ENCODE assay signal across 14 cellular contexts in genomic region chr5:96440185-96440538, GRCh38. TPM values are rescaled to one million over a fixed set of nuclear protein-coding genes. Genes with fewer than 3 reads are reported as not detected.
A peak's percentile ranks its signal among the peaks of the same experiment; 100 is the strongest.
DNase-seq lines count a peak whose midpoint lies in the region; ATAC-seq, FAIRE-seq and TF ChIP-seq lines count a peak whose summit lies in the region.
"Had no signal": no experiment of that assay in that cellular context is flagged by ENCODE, and none has a peak within 500 bp of the region (broad histone marks: within the 10 kb centered on the region; RNA-seq: fewer than 3 reads in every experiment).

No MANE protein-coding gene starts in this region.

- no peak overlapping the region for H3K27ac ChIP-seq in body of pancreas
- H3K27ac ChIP-seq in small intestine (ENCODE audit: low read depth in 1 of 2, low read length in 1 of 2), result no peak overlapping the region
- H3K27ac ChIP-seq: left ventricle myocardium inferior had no signal

- DNase-seq in stimulated activated naive CD8-positive, alpha-beta T cell treated with anti-CD3 and anti-CD28 coated beads, Interleukin-15, amount 100 ng/mL, for 72 hours, result no peak
- no peak for DNase-seq in stimulated activated naive CD8-positive, alpha-beta T cell treated with anti-CD3 and anti-CD28 coated beads, Interleukin-15, Interleukin-2, amounts not matched to agents 100 U/mL and 50 U/mL, for 24 hours
- DNase-seq in NCI-H187 treated with DMSO at 0.1 percent for 48 hours (lab: John Stamatoyannopoulos, UW) (no peak), body of pancreas (no peak), small intestine (no peak)
- DNase-seq in activated T-cell treated with anti-CD3 and anti-CD28 coated beads, Interleukin-2, amount 50 U/mL, for 48 hours, result no peak
- DNase-seq: 8988T, DMS 273 treated with DMSO at 0.1 percent for 48 hours, left ventricle myocardium inferior, NCI-H2081, nucleus accumbens had no signal

- FAIRE-seq in small intestine (lab: Jason Lieb, UNC), result no peak

- ATAC-seq in stimulated activated naive CD8-positive, alpha-beta T cell treated with anti-CD3 and anti-CD28 coated beads, Interleukin-15, amount 100 ng/mL, for 72 hours, result peak; percentile 15
- no peak for ATAC-seq in stimulated activated naive CD8-positive, alpha-beta T cell treated with anti-CD3 and anti-CD28 coated beads, Interleukin-15, Interleukin-2, amounts not matched to agents 100 U/mL and 50 U/mL, for 24 hours
- ATAC-seq in HG02588 (IDR thresholded peaks at IDR 0.05; ENCODE audit: unreplicated experiment) (peak; percentile 26), HG03342 (IDR thresholded peaks at IDR 0.05; ENCODE audit: unreplicated experiment) (peak; percentile 22), body of pancreas (no peak)
- ATAC-seq: Panc1 had no signal

- peaks cover 68% of the 10 kb centered on the region for H3K27me3 Mint-ChIP-seq in stimulated activated naive CD8-positive, alpha-beta T cell treated with anti-CD3 and anti-CD28 coated beads, Interleukin-15, amount 100 ng/mL, for 72 hours

- H3K36me3 ChIP-seq in body of pancreas (replicated peaks in 1 of 2; ENCODE audit: insufficient read depth in 1 of 2, low read depth in 2 of 2) (no peaks in the 10 kb centered on the region), small intestine (ENCODE audit: control insufficient read depth in 2 of 2, insufficient read depth in 2 of 2, low read length in 2 of 2) (no peaks in the 10 kb centered on the region)
- H3K36me3 ChIP-seq: left ventricle myocardium inferior had no signal

- H3K4me3 ChIP-seq in body of pancreas, result no peak overlapping the region
- no peak overlapping the region for H3K4me3 ChIP-seq in small intestine (ENCODE audit: low read depth in 1 of 2, low read length in 2 of 2)
- H3K4me3 ChIP-seq: left ventricle myocardium inferior had no signal

- intact Hi-C loops in body of pancreas (cut with DNase I), result no loop called here

- H3K27me3 ChIP-seq in body of pancreas, result no peaks in the 10 kb centered on the region
- H3K27me3 ChIP-seq in small intestine (ENCODE audit: control insufficient read depth in 2 of 2, insufficient read depth in 2 of 2, low read length in 2 of 2), result no peaks in the 10 kb centered on the region

- TF ChIP-seq POLR2A in body of pancreas (IDR thresholded peaks at IDR 0.05), result no peak

- no peak overlapping the region for H3K27ac Mint-ChIP-seq in stimulated activated naive CD8-positive, alpha-beta T cell treated with anti-CD3 and anti-CD28 coated beads, Interleukin-15, amount 100 ng/mL, for 72 hours

- no peaks in the 10 kb centered on the region for H3K4me1 ChIP-seq in body of pancreas
- H3K4me1 ChIP-seq in small intestine (ENCODE audit: control insufficient read depth in 2 of 2, insufficient read depth in 1 of 2, low read depth in 1 of 2, low read length in 1 of 2), result no peaks in the 10 kb centered on the region
- H3K4me1 ChIP-seq: left ventricle myocardium inferior had no signal

- H3K9me3 ChIP-seq in body of pancreas (no peaks in the 10 kb centered on the region), small intestine (ENCODE audit: control insufficient read depth, low read depth) (no peaks in the 10 kb centered on the region)
- H3K9me3 ChIP-seq: left ventricle myocardium inferior had no signal

- peak overlapping the region in 1 of 2 donors; percentile 69 for H3K4me3 Mint-ChIP-seq in stimulated activated naive CD8-positive, alpha-beta T cell treated with anti-CD3 and anti-CD28 coated beads, Interleukin-15, amount 100 ng/mL, for 72 hours

- H3K4me1 Mint-ChIP-seq in stimulated activated naive CD8-positive, alpha-beta T cell treated with anti-CD3 and anti-CD28 coated beads, Interleukin-15, amount 100 ng/mL, for 72 hours, result peaks cover 11% of the 10 kb centered on the region

- TF ChIP-seq CTCF in body of pancreas (IDR thresholded peaks at IDR 0.05), result no peak

- H3K9me3 Mint-ChIP-seq in stimulated activated naive CD8-positive, alpha-beta T cell treated with anti-CD3 and anti-CD28 coated beads, Interleukin-15, amount 100 ng/mL, for 72 hours, result no peaks in the 10 kb centered on the region

- 80 to 93% methylated on average over 2 of the region's 2 CpGs for WGBS in body of pancreas, 2 donors
- WGBS in small intestine, 3 donors, result 72 to 79% (median 76%) methylated on average over 2 of the region's 2 CpGs

RNA-seq across cellular contexts. Expression of gene PCSK1, which starts 7.1 kb away (rescaled TPM):
- total RNA-seq in body of pancreas, result 1 to 10 TPM; 7.5 to 7.9 TPM
- polyA plus RNA-seq in small intestine, result 1 to 10 TPM in 2 of 3 donors, under 1 TPM in 1; 0.45 to 7.1 (median 1.1) TPM

Comparison
In these comparisons a context has a peak if more than half of its experiments do, and no peak if none do; other contexts are left out.
1. ATAC-seq: peak in stimulated activated naive CD8-positive, alpha-beta T cell treated with anti-CD3 and anti-CD28 coated beads, Interleukin-15, amount 100 ng/mL, for 72 hours (single experiment), HG02588 (single experiment) and HG03342 (single experiment); none in stimulated activated naive CD8-positive, alpha-beta T cell treated with anti-CD3 and anti-CD28 coated beads, Interleukin-15, Interleukin-2, amounts not matched to agents 100 U/mL and 50 U/mL, for 24 hours (single experiment) and body of pancreas (single experiment).